In the genomic region with DNA sequence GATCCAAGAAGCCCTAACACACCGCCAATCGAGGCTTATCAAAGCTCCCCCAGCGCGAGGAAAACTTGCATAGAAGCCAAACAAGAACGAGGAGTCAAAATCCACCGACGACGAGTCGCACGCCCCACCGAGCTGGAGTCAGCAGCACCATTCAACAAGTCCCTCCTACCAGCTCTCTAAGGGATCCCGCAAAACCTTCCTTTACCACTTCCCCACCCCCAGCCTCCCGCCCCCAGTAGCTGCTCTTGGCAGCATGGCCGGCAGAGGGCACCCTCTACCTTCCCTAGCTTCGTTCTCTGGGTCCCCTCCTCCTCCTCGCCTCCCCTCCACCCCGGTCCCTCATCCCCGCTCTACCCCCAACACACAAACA, we compare ENCODE assay signal across 8 cellular contexts. TPM values are rescaled to one million over a fixed set of nuclear protein-coding genes. Genes with fewer than 3 reads are reported as not detected.
DNase-seq lines count a peak whose midpoint lies in the region; ATAC-seq and TF ChIP-seq lines count a peak whose summit lies in the region.

No MANE protein-coding gene starts in this region.

- H3K36me3 Mint-ChIP-seq in T-helper 17 cell (ENCODE audit: low read depth): peaks cover 8% of the 10 kb centered on the region

- no peaks in the 10 kb centered on the region for H3K27me3 ChIP-seq in Loucy (ENCODE audit: insufficient read depth, low read length, poor library complexity, severe bottlenecking)
- peaks cover 0 to 7% of the 10 kb centered on the region in 2 donors for H3K27me3 ChIP-seq in body of pancreas
- peaks cover 51% of the 10 kb centered on the region for H3K27me3 ChIP-seq in iPS-20b (ENCODE audit: insufficient read depth, low read length)

- H3K27me3 Mint-ChIP-seq in T-helper 17 cell: peaks cover 80% of the 10 kb centered on the region

- peak overlapping the region; percentile 84 for H3K4me3 Mint-ChIP-seq in T-helper 17 cell

- H3K4me3 ChIP-seq in Loucy (ENCODE audit: low read length, poor library complexity, severe bottlenecking) (no peak overlapping the region), body of pancreas (no peak overlapping the region), iPS-20b (ENCODE audit: low read length) (peak overlapping the region; percentile 82)

- H3K9me2 ChIP-seq in Loucy (replicated peaks; ENCODE audit: low read depth, low read length): no peaks in the 10 kb centered on the region

- H3K9me3 ChIP-seq in Loucy (ENCODE audit: insufficient read depth, low read depth, low read length): no peaks in the 10 kb centered on the region
- peaks cover 3% of the 10 kb centered on the region for H3K9me3 ChIP-seq in T-helper 17 cell (ENCODE audit: control insufficient read depth, low read length, poor library complexity, severe bottlenecking)
- no peaks in the 10 kb centered on the region for H3K9me3 ChIP-seq in body of pancreas
- no peaks in the 10 kb centered on the region for H3K9me3 ChIP-seq in iPS-20b (ENCODE audit: insufficient read depth, low read depth, low read length)

- TF ChIP-seq POLR2A in body of pancreas (IDR thresholded peaks at IDR 0.05): no peak

- peak overlapping the region; percentile 47 for H3K4me2 ChIP-seq in Loucy (ENCODE audit: low read depth, low read length, poor library complexity, severe bottlenecking)

- H3K9ac ChIP-seq in Loucy (ENCODE audit: low read depth, low read length, poor library complexity, severe bottlenecking): no peak overlapping the region
- H3K9ac ChIP-seq in iPS-20b (ENCODE audit: low read depth, low read length): peak overlapping the region; percentile 63; the same call in 1 of the 2 replicates

- no peaks in the 10 kb centered on the region for H3K79me2 ChIP-seq in Loucy (ENCODE audit: insufficient read depth, low read length)

- intact Hi-C loops in body of pancreas (cut with DNase I): loop anchor here (10.0 kb wide), 1 partner anchor 1626 kb away; no protein-coding TSS in a partner anchor

- H3K27ac ChIP-seq in body of pancreas (no peak overlapping the region), iPS-20b (ENCODE audit: low read length) (no peak overlapping the region)

- no peaks in the 10 kb centered on the region for H4K20me1 ChIP-seq in Loucy (ENCODE audit: insufficient read depth, low read length, poor library complexity, severe bottlenecking)

- peak overlapping the region; percentile 82 for H2AFZ ChIP-seq in Loucy (ENCODE audit: low read length)

- no peak overlapping the region for H3K27ac Mint-ChIP-seq in T-helper 17 cell

- DNase-seq in NCI-H187 (lab: John Stamatoyannopoulos, UW): peak; percentile 46 to 65
- no peak for DNase-seq in NCI-H187 treated with DMSO at 0.1 percent for 48 hours (lab: John Stamatoyannopoulos, UW)
- peak; percentile 86 for DNase-seq in HCEC 1CT
- peak in 1 of 3 donors; percentile 22 for DNase-seq in T-helper 17 cell
- peak; percentile 66 to 80 (median 73) for DNase-seq in body of pancreas
- DNase-seq in stimulated activated CD4-positive, alpha-beta T cell treated with anti-CD3 and anti-CD28 coated beads, Interleukin-12 subunit alpha, Interleukin-12 subunit beta, amount 100 ng/mL, for 4 hours: peak; percentile 68

- ATAC-seq in T-helper 17 cell (peak; percentile 69), body of pancreas (peak; percentile 81)

- TF ChIP-seq CTCF in Loucy (conservative IDR thresholded peaks at IDR 0.05; ENCODE audit: low read length) (peak; percentile 81), body of pancreas (IDR thresholded peaks at IDR 0.05) (peak; percentile 51 to 90 (median 66))

- H3K36me3 ChIP-seq in Loucy (ENCODE audit: insufficient read depth, low read length) (no peaks in the 10 kb centered on the region), body of pancreas (replicated peaks in 1 of 2; ENCODE audit: insufficient read depth in 1 of 2, low read depth in 2 of 2) (no peaks in the 10 kb centered on the region), iPS-20b (ENCODE audit: insufficient read depth, low read depth, low read length) (no peaks in the 10 kb centered on the region)

- H3F3A ChIP-seq in Loucy (ENCODE audit: low read depth): no peaks in the 10 kb centered on the region

- 1% methylated on average over 17 to 18 of the region's 18 CpGs for WGBS in body of pancreas, 2 donors

- peaks cover 21% of the 10 kb centered on the region for H3K4me1 Mint-ChIP-seq in T-helper 17 cell

- H3K4me1 ChIP-seq in Loucy (ENCODE audit: insufficient read depth, low read length, poor library complexity, severe bottlenecking): no peaks in the 10 kb centered on the region
- H3K4me1 ChIP-seq in body of pancreas: peaks cover 31% of the 10 kb centered on the region
- peaks cover 57% of the 10 kb centered on the region for H3K4me1 ChIP-seq in iPS-20b (ENCODE audit: insufficient read depth, low read length)

RNA-seq across cellular contexts. Expression of gene BDNF, which starts 1.4 kb away (rescaled TPM):
- not detected for total RNA-seq in T-helper 17 cell
- not detected for total RNA-seq in body of pancreas
